ENCODE assay signal across 1 cellular context in genomic region chr6:158825038-158825950, GRCh38.
TF ChIP-seq lines count a peak whose summit lies in the region.

No MANE protein-coding gene starts in this region.

TF ChIP-seq in WTC11, 78 proteins besides CTCF, POLR2A, EP300 and RAD21 (continued from another document):
- TF ChIP-seq IRF1 (CRISPR knock-in tag; IDR thresholded peaks at IDR 0.05) (no peak), ZNF232 (CRISPR knock-in tag; IDR thresholded peaks at IDR 0.05) (no peak), SOX15 (CRISPR knock-in tag; IDR thresholded peaks at IDR 0.05) (no peak), ESRRA (CRISPR knock-in tag; IDR thresholded peaks at IDR 0.05; ENCODE audit: borderline replicate concordance) (no peak)
